In the genomic region with DNA sequence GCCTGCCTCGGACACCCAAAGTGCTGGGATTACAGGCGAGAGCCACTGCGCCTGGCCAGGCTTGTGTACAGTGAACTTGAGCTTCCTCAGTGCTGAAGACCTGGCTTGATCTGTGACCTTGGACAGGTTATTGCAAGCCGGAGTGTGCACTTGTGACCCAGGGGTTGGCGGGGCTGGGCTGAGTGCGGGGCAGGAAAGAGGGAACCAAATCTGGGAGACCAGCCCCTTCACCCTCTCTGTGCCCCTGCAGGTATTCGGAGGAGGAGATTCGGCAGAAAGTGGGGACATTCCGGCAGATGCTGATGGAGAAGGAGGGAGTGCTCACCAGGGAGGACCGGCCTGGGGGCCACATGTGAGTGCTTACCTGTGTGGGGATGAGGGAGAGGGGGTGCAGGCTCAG, we compare ENCODE assay signal across 1 cellular context.
TF ChIP-seq lines count a peak whose summit lies in the region.

No MANE protein-coding gene starts in this region.

TF ChIP-seq in HepG2, 621 proteins besides CTCF, POLR2A, EP300 and RAD21 (continued from another document and continues in another):
- no peak for TF ChIP-seq E2F2 (CRISPR knock-in tag; IDR thresholded peaks at IDR 0.05; ENCODE audit: borderline replicate concordance)
- peak; percentile 35; the same call in 1 of the 2 replicates for TF ChIP-seq KDM5B (CRISPR knock-in tag; IDR thresholded peaks at IDR 0.05; ENCODE audit: borderline replicate concordance)
- no peak for TF ChIP-seq ISL2 (CRISPR knock-in tag; IDR thresholded peaks at IDR 0.05)
- TF ChIP-seq SOX5 (CRISPR knock-in tag; IDR thresholded peaks at IDR 0.05; ENCODE audit: borderline replicate concordance), result peak; percentile 27; the same call in 1 of the 2 replicates
- TF ChIP-seq ARNT2 (CRISPR knock-in tag; IDR thresholded peaks at IDR 0.05; ENCODE audit: low read depth), result peak; percentile 54; the same call in 1 of the 2 replicates
- TF ChIP-seq MTF1 (CRISPR knock-in tag; IDR thresholded peaks at IDR 0.05), result no peak
- TF ChIP-seq DNMT1 (CRISPR knock-in tag; IDR thresholded peaks at IDR 0.05), result no peak
- no peak for TF ChIP-seq TERF1 (CRISPR knock-in tag; IDR thresholded peaks at IDR 0.05)
- TF ChIP-seq SKI (IDR thresholded peaks at IDR 0.05; ENCODE audit: partially characterized antibody), result peak; percentile 98
- no peak for TF ChIP-seq ZNF367 (CRISPR knock-in tag; IDR thresholded peaks at IDR 0.05; ENCODE audit: borderline replicate concordance)
- no peak for TF ChIP-seq ZNF598 (CRISPR knock-in tag; IDR thresholded peaks at IDR 0.05; ENCODE audit: borderline replicate concordance)
- no peak for TF ChIP-seq SETDB1 (CRISPR knock-in tag; IDR thresholded peaks at IDR 0.05; ENCODE audit: borderline replicate concordance)
- peak; percentile 66; the same call in 1 of the 2 replicates for TF ChIP-seq HHEX (CRISPR knock-in tag; IDR thresholded peaks at IDR 0.05)
- TF ChIP-seq ZZZ3 (CRISPR knock-in tag; IDR thresholded peaks at IDR 0.05; ENCODE audit: borderline replicate concordance), result no peak
- peak; percentile 69 for TF ChIP-seq CEBPG (CRISPR knock-in tag; IDR thresholded peaks at IDR 0.05)
- no peak for TF ChIP-seq TRIM24 (CRISPR knock-in tag; IDR thresholded peaks at IDR 0.05)
- peak; percentile 91 for TF ChIP-seq BCL6 (CRISPR knock-in tag; IDR thresholded peaks at IDR 0.05)
- peak; percentile 79 for TF ChIP-seq ZMYM4 (CRISPR knock-in tag; IDR thresholded peaks at IDR 0.05)
- TF ChIP-seq NFIB (CRISPR knock-in tag; IDR thresholded peaks at IDR 0.05; ENCODE audit: borderline replicate concordance), result no peak
- TF ChIP-seq ZFP36L1 (CRISPR knock-in tag; IDR thresholded peaks at IDR 0.05), result no peak
- no peak for TF ChIP-seq KAT2B (IDR thresholded peaks at IDR 0.05; ENCODE audit: borderline replicate concordance, low read depth, low read length)
- TF ChIP-seq ZNF18 (CRISPR knock-in tag; IDR thresholded peaks at IDR 0.05; ENCODE audit: insufficient replicate concordance), result no peak
- TF ChIP-seq ETV6 (CRISPR knock-in tag; conservative IDR thresholded peaks at IDR 0.05), result no peak
- TF ChIP-seq IRX3 (CRISPR knock-in tag; IDR thresholded peaks at IDR 0.05; ENCODE audit: borderline replicate concordance, low read depth), result peak; percentile 82; the same call in 1 of the 2 replicates
- no peak for TF ChIP-seq HCFC1 (IDR thresholded peaks at IDR 0.05; ENCODE audit: low read depth, low read length)
- peak; percentile 63; the same call in 1 of the 2 replicates for TF ChIP-seq MIER3 (CRISPR knock-in tag; IDR thresholded peaks at IDR 0.05; ENCODE audit: borderline replicate concordance)
- no peak for TF ChIP-seq SP140L (CRISPR knock-in tag; IDR thresholded peaks at IDR 0.05; ENCODE audit: borderline replicate concordance)
- TF ChIP-seq THAP11 (CRISPR knock-in tag; IDR thresholded peaks at IDR 0.05), result 0 out of 2 replicates have a peak, but pooled peaks have one; percentile 22
- no peak for TF ChIP-seq ZFP62 (CRISPR knock-in tag; IDR thresholded peaks at IDR 0.05)
- no peak for TF ChIP-seq ZXDC (CRISPR knock-in tag; IDR thresholded peaks at IDR 0.05)
- 0 out of 2 replicates have a peak, but pooled peaks have one; percentile 6 for TF ChIP-seq SALL2 (CRISPR knock-in tag; IDR thresholded peaks at IDR 0.05)
- TF ChIP-seq REL (CRISPR knock-in tag; conservative IDR thresholded peaks at IDR 0.05), result no peak
- TF ChIP-seq, protein P1, sequence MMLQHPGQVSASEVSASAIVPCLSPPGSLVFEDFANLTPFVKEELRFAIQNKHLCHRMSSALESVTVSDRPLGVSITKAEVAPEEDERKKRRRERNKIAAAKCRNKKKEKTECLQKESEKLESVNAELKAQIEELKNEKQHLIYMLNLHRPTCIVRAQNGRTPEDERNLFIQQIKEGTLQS (CRISPR knock-in tag; IDR thresholded peaks at IDR 0.05), result no peak
- no peak for TF ChIP-seq ZBTB2 (CRISPR knock-in tag; IDR thresholded peaks at IDR 0.05; ENCODE audit: low read depth)
- no peak for TF ChIP-seq ZNF850 (CRISPR knock-in tag; conservative IDR thresholded peaks at IDR 0.05)
- TF ChIP-seq RXRB (CRISPR knock-in tag; IDR thresholded peaks at IDR 0.05; ENCODE audit: borderline replicate concordance), result peak; percentile 93
- TF ChIP-seq ZNF318 (CRISPR knock-in tag; IDR thresholded peaks at IDR 0.05), result 0 out of 2 replicates have a peak, but pooled peaks have one; percentile 24
- no peak for TF ChIP-seq EEA1 (CRISPR knock-in tag; IDR thresholded peaks at IDR 0.05; ENCODE audit: borderline replicate concordance)
- no peak for TF ChIP-seq ZSCAN9 (CRISPR knock-in tag; IDR thresholded peaks at IDR 0.05; ENCODE audit: borderline replicate concordance)
- TF ChIP-seq ZNF879 (CRISPR knock-in tag; IDR thresholded peaks at IDR 0.05), result no peak
- TF ChIP-seq RARA (CRISPR knock-in tag; IDR thresholded peaks at IDR 0.05), result peak; percentile 99
- TF ChIP-seq FLYWCH1 (CRISPR knock-in tag; IDR thresholded peaks at IDR 0.05), result no peak
- TF ChIP-seq ZNF841 (CRISPR knock-in tag; IDR thresholded peaks at IDR 0.05; ENCODE audit: borderline replicate concordance), result no peak
- no peak for TF ChIP-seq ZMAT5 (CRISPR knock-in tag; IDR thresholded peaks at IDR 0.05; ENCODE audit: borderline replicate concordance, low read depth)
- 0 out of 2 replicates have a peak, but pooled peaks have one; percentile 23 for TF ChIP-seq KAT8 (CRISPR knock-in tag; IDR thresholded peaks at IDR 0.05)
- no peak for TF ChIP-seq BRD4 (CRISPR knock-in tag; IDR thresholded peaks at IDR 0.05)
- TF ChIP-seq ZNF720 (CRISPR knock-in tag; IDR thresholded peaks at IDR 0.05), result no peak
- TF ChIP-seq ZNF691 (CRISPR knock-in tag; IDR thresholded peaks at IDR 0.05; ENCODE audit: borderline replicate concordance, low read depth), result no peak
- no peak for TF ChIP-seq ZNF224 (CRISPR knock-in tag; IDR thresholded peaks at IDR 0.05)
